Comparison of ENCODE assay signal across 1 cellular context in the genomic region with DNA sequence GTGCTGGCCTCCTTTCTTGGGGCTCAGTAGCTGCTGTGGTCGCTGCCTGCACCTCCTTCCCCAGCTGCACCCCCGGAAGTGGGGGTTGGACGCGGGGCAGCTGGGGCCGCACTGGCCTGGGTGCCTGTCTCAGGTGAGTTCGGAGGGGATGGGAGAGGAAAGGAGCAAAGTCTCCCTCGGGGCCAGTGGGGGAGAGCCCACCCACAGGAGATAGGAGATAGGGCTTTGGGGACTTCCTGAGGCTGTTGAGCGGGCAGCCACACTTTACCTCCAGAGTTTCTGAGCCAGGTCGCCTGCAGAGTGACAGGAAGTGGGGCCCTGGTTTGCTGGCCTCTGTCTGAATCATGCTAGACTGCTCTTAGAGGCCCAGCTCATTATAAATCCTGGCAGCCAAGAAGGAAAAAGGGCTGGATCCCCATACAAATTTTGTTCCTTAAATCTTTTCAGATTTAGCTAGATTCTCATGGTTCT.
TF ChIP-seq lines count a peak whose summit lies in the region.

No MANE protein-coding gene starts in this region.

TF ChIP-seq in liver, 16 proteins besides CTCF, POLR2A, EP300 and RAD21 (continued from another document):
- no peak for TF ChIP-seq RXRA (IDR thresholded peaks at IDR 0.05)
- no peak for TF ChIP-seq EGR1 (IDR thresholded peaks at IDR 0.05; ENCODE audit: low read depth in 2 of 2)
